24 cellular contexts compared by ENCODE assay signal in the genomic region with DNA sequence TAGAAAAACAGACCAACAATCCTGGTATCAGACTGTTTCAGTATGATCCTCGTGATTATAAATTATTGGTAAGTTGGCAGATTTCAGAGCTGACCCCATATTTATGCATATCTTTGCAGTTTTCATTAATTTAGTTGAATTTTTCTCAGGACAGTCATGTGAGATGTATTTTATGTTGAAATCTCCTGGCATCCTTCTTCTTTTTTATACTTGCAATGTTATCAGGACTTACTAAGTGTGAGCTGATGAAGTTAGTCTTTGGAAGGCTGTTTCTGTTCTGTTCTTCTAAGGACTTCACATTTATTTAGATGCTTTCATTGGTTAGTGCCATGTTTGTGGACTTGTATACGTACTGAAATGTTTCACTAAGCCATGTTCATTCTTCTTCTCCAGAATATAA. TPM values are rescaled to one million over a fixed set of nuclear protein-coding genes. Genes with fewer than 3 reads are reported as not detected.
"Had no signal": no experiment of that assay in that cellular context is flagged by ENCODE, and none has a peak within 500 bp of the region (broad histone marks: within the 10 kb centered on the region; RNA-seq: fewer than 3 reads in every experiment).

No MANE protein-coding gene starts in this region.

- H3K27ac Mint-ChIP-seq: activated naive CD4-positive, alpha-beta T cell treated with anti-CD3 and anti-CD28 coated beads, Interleukin-2, amount 50 U/mL, for 24 hours; activated T-cell treated with anti-CD3 and anti-CD28 coated beads, Interleukin-2, amount 50 U/mL, for 72 hours; effector memory CD8-positive, alpha-beta T cell; type B pancreatic cell had no signal

- H3K4me1 ChIP-seq: adrenal gland had no signal

- H3K4me1 Mint-ChIP-seq: activated naive CD4-positive, alpha-beta T cell treated with anti-CD3 and anti-CD28 coated beads, Interleukin-2, amount 50 U/mL, for 24 hours had no signal

- FAIRE-seq: bronchial epithelial cell had no signal

- H3K9me3 Mint-ChIP-seq: activated naive CD4-positive, alpha-beta T cell treated with anti-CD3 and anti-CD28 coated beads, Interleukin-2, amount 50 U/mL, for 24 hours; activated T-cell treated with anti-CD3 and anti-CD28 coated beads, Interleukin-2, amount 50 U/mL, for 72 hours; type B pancreatic cell had no signal

- H3K27ac ChIP-seq: adrenal gland, WERI-Rb-1 had no signal

- H3K27me3 Mint-ChIP-seq: activated naive CD4-positive, alpha-beta T cell treated with anti-CD3 and anti-CD28 coated beads, Interleukin-2, amount 50 U/mL, for 24 hours; effector memory CD8-positive, alpha-beta T cell; type B pancreatic cell had no signal

- H3K27me3 ChIP-seq: adrenal gland, esophagus squamous epithelium, stomach had no signal

- H3K36me3 Mint-ChIP-seq: activated naive CD4-positive, alpha-beta T cell treated with anti-CD3 and anti-CD28 coated beads, Interleukin-2, amount 50 U/mL, for 24 hours had no signal

- H3K9me3 ChIP-seq: adrenal gland, esophagus squamous epithelium, stomach had no signal

- H3K4me3 ChIP-seq: adrenal gland, esophagus squamous epithelium, skin epidermis, stomach had no signal

- H3K4me3 Mint-ChIP-seq: activated naive CD4-positive, alpha-beta T cell treated with anti-CD3 and anti-CD28 coated beads, Interleukin-2, amount 50 U/mL, for 24 hours; activated T-cell treated with anti-CD3 and anti-CD28 coated beads, Interleukin-2, amount 50 U/mL, for 72 hours; effector memory CD8-positive, alpha-beta T cell; type B pancreatic cell had no signal

- DNase-seq: activated CD4-positive, alpha-beta T cell treated with anti-CD3 and anti-CD28 coated beads for 1 hour; activated CD8-positive, alpha-beta memory T cell treated with anti-CD3 and anti-CD28 coated beads for 24 hours; activated CD8-positive, alpha-beta memory T cell treated with anti-CD3 and anti-CD28 coated beads, Interleukin-2, amount 50 U/mL, for 48 hours; activated gamma-delta T cell; activated T-cell treated with anti-CD3 and anti-CD28 coated beads, Interleukin-2, amount 50 U/mL, for 72 hours; adrenal gland; effector memory CD8-positive, alpha-beta T cell; esophagus squamous epithelium; left cardiac atrium; retina; stimulated activated CD4-positive, alpha-beta T cell treated with anti-CD3 and anti-CD28 coated beads, Interleukin-15, amount 100 ng/mL, for 24 hours; stimulated activated CD4-positive, alpha-beta T cell treated with anti-CD3 and anti-CD28 coated beads, Interleukin-2, amount 100 ng/mL, for 48 hours; stomach; WERI-Rb-1 had no signal

RNA-seq across cellular contexts. Expression of gene FABP7, which starts 26.8 kb away (rescaled TPM):
- total RNA-seq: activated T-cell treated with anti-CD3 and anti-CD28 coated beads, Interleukin-2, amount 50 U/mL, for 72 hours; adrenal gland; bronchial epithelial cell; dermis microvascular lymphatic vessel endothelial cell; esophagus squamous epithelium; lung microvascular endothelial cell; myocyte; omental fat pad; posterior vena cava; T-helper 2 cell treated with Interferon-gamma antibody and Interleukin-4, amounts not matched to agents 100 ng/mL and 5 ng/mL, for 36 hours had no signal
- polyA plus RNA-seq: adrenal gland, stomach had no signal
